In the genomic region with DNA sequence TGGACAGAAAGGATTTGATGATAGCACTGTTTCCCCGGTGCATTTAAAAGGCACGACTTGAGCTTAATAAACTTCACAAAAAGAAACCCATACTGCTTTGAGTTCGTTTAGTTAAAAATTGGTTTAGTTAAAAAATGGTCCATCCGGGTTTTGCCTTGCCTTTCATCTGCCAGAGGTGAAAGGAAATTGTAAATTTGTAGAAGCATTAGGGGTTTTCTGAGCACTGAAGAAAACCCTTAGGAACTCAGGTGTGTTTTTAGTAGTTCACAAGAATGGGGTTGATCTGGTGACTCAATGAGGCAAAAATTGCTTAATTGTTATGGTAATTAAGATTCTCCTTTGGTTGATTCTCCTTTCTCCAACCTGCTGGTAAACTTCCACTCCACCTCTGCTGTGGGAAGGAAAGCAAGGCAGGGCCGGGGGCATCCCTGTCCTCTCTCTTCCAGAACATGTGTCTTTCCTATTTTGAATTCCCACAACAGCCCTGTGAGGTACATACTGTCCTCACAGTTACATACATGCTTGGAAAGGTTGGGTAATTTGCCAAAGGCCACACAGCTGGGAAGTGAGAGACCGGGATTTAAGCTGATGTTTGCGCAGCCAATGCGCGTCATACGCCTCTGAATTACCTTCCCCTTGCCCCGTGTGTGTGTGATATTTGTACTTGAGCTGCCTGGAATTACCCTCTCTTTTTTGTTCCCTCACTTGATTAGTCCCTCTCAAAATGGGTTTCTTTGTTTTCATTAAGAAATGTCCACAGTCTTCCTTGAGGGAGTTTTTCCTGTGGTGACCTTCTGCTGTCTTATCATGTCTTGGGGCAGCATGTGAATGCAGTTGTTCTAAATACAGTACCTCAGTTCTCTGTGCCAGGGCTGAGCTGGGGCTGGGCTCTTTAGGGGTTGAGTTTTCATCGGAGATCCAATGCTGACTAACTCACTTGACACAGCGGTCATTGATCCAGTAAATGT, we compare ENCODE assay signal across 12 cellular contexts.
A peak's percentile ranks its signal among the peaks of the same experiment; 100 is the strongest.
DNase-seq lines count a peak whose midpoint lies in the region; ATAC-seq, FAIRE-seq and TF ChIP-seq lines count a peak whose summit lies in the region.
"Had no signal": no experiment of that assay in that cellular context is flagged by ENCODE, and none has a peak within 500 bp of the region (broad histone marks: within the 10 kb centered on the region; RNA-seq: fewer than 3 reads in every experiment).

No MANE protein-coding gene starts in this region.

- peak overlapping the region; percentile 80; the same call in 1 of the 2 replicates for H2BK20ac ChIP-seq in H1 (ENCODE audit: low read length)

- peaks cover 38% of the 10 kb centered on the region for H3K4me1 ChIP-seq in A549
- H3K4me1 ChIP-seq in GM23338 (ENCODE audit: insufficient read depth), result peaks cover 65% of the 10 kb centered on the region
- peaks cover 12 to 32% (median 23%) of the 10 kb centered on the region in 4 experiments; a peak in 6 of 7 replicates for H3K4me1 ChIP-seq in H1 (replicated peaks in 1 of 4; ENCODE audit: control insufficient read depth in 3 of 4, insufficient read depth in 4 of 4, low read length in 3 of 4)
- peaks cover 0 to 30% (median 15%) of the 10 kb centered on the region in 4 donors for H3K4me1 ChIP-seq in liver (ENCODE audit: control insufficient read depth in 4 of 4, insufficient read depth in 4 of 4, low read length in 3 of 4)
- peaks cover 39% of the 10 kb centered on the region for H3K4me1 ChIP-seq in vagina

- no peak overlapping the region for H3K56ac ChIP-seq in H1 (replicated peaks; ENCODE audit: insufficient read length, low read depth, low read length)

- H3K27ac ChIP-seq in A549 (peak overlapping the region; percentile 37 to 60; a peak in 3 of 6 replicates), GM23338 (ENCODE audit: low read depth) (peak overlapping the region; percentile 94), H1 (ENCODE audit: low read depth, low read length) (peak overlapping the region; percentile 30; the same call in 1 of the 2 replicates), liver (ENCODE audit: low read depth in 1 of 2, low read length in 2 of 2) (no peak overlapping the region), vagina (no peak overlapping the region)
- H3K27ac ChIP-seq: parathyroid adenoma, RWPE1 had no signal

- TF ChIP-seq CTCF in A549 (IDR thresholded peaks at IDR 0.05) (no peak), GM23338 (conservative IDR thresholded peaks at IDR 0.05; ENCODE audit: low read depth in 2 of 2) (no peak), H1 (IDR thresholded peaks at IDR 0.05; ENCODE audit: control extremely low read depth in 1 of 3, insufficient read depth in 1 of 3, low read depth in 1 of 3, low read length in 3 of 3) (no peak), liver (IDR thresholded peaks at IDR 0.05; ENCODE audit: low read depth, low read length, missing input control) (no peak), vagina (IDR thresholded peaks at IDR 0.05) (no peak)

- H3K27ac Mint-ChIP-seq in GM23338, result peak overlapping the region; percentile 95
- H3K27ac Mint-ChIP-seq: B cell had no signal

- H2BK5ac ChIP-seq in H1 (ENCODE audit: low read depth, low read length), result peak overlapping the region; percentile 15; the same call in 1 of the 2 replicates

- H2BK12ac ChIP-seq in H1 (ENCODE audit: low read depth, low read length), result peak overlapping the region; percentile 21; the same call in 1 of the 2 replicates

- H3K9me2 ChIP-seq in GM23338 (ENCODE audit: insufficient read depth), result peaks cover 3% of the 10 kb centered on the region

- CTCF ChIA-PET in A549 (lab: Yijun Ruan, JAX), result interaction anchor here (0.6 to 8.2 kb wide), 10 partner anchors 10 to 151 kb away, joined by 3 to 73 read pairs (median 6); partner anchors contain the start of gene ARHGAP26
- CTCF ChIA-PET in H1 (lab: Charles Lee; ENCODE audit: partially characterized antibody), result interaction anchor here (0.6 to 3.8 kb wide), 28 partner anchors 8 to 209 kb away, joined by 3 to 63 read pairs (median 5); partner anchors contain the start of gene ARHGAP26

- intact Hi-C loops in vagina (cut with DNase I), result no loop called here

- no peak overlapping the region for H4K8ac ChIP-seq in H1 (ENCODE audit: extremely low read depth, insufficient read depth, low read length)

- peaks cover 4% of the 10 kb centered on the region for H3K27me3 Mint-ChIP-seq in GM23338 (ENCODE audit: insufficient read depth, low read depth, poor library complexity)
- H3K27me3 Mint-ChIP-seq: B cell had no signal

- FAIRE-seq in A549 (lab: Jason Lieb, UNC), result no peak
- no peak for FAIRE-seq in H1 (lab: Jason Lieb, UNC)

- peak overlapping the region; percentile 88; the same call in 1 of the 2 replicates for H2AK5ac ChIP-seq in H1 (ENCODE audit: low read depth, low read length)

- no peak overlapping the region for H3K4me3 ChIP-seq in A549
- H3K4me3 ChIP-seq in GM23338, result peak overlapping the region; percentile 28
- peak overlapping the region in 1 of 4 experiments; percentile 30; a peak in 2 of 8 replicates for H3K4me3 ChIP-seq in H1 (ENCODE audit: extremely low read depth in 1 of 4, insufficient read depth in 2 of 4, low read depth in 3 of 4, low read length in 4 of 4)
- H3K4me3 ChIP-seq in liver (ENCODE audit: low read depth in 1 of 3, low read length in 3 of 3), result no peak overlapping the region
- no peak overlapping the region for H3K4me3 ChIP-seq in vagina

- no peaks in the 10 kb centered on the region for H3K23me2 ChIP-seq in H1 (ENCODE audit: low read depth, low read length)

- POLR2A ChIA-PET in A549 (lab: Yijun Ruan, JAX), result no interaction called here
- POLR2A ChIA-PET in H1 (lab: Charles Lee; ENCODE audit: partially characterized antibody), result interaction anchor here (0.5 to 1.3 kb wide), 4 partner anchors 14 to 28 kb away, joined by 3 to 6 read pairs (median 3); no protein-coding TSS in a partner anchor

- no peaks in the 10 kb centered on the region for H3K9me3 ChIP-seq in A549
- no peaks in the 10 kb centered on the region for H3K9me3 ChIP-seq in H1 (ENCODE audit: insufficient read depth in 2 of 2, low read depth in 1 of 2, low read length in 1 of 2)
- no peaks in the 10 kb centered on the region for H3K9me3 ChIP-seq in liver (ENCODE audit: control insufficient read depth in 4 of 4, low read length in 3 of 4)
- H3K9me3 ChIP-seq in vagina, result no peaks in the 10 kb centered on the region

- H3K4me1 Mint-ChIP-seq in GM23338, result peaks cover 67% of the 10 kb centered on the region

- H4K20me1 ChIP-seq in GM23338 (replicated peaks; ENCODE audit: insufficient read depth) (no peaks in the 10 kb centered on the region), H1 (replicated peaks in 1 of 2; ENCODE audit: control insufficient read depth in 1 of 2, insufficient read depth in 2 of 2, low read length in 2 of 2) (no peaks in the 10 kb centered on the region)

- DNase-seq in A549 (ENCODE audit: low read depth in 1 of 2, low spot score in 1 of 2) (peak in 1 of 2 experiments; percentile 74), GM23338 (ENCODE audit: low spot score) (peak; percentile 52), H1 (ENCODE audit: low read depth in 1 of 2, low spot score in 2 of 2) (no peak), NK-92 (lab: John Stamatoyannopoulos, UW; ENCODE audit: unreplicated experiment) (no peak), vagina (ENCODE audit: extremely low spot score in 2 of 2) (no peak)
- DNase-seq: activated CD8-positive, alpha-beta memory T cell treated with anti-CD3 and anti-CD28 coated beads, Interleukin-2, amount 50 U/mL, for 4 hours had no signal

- H3K9ac ChIP-seq in H1 (replicated peaks in 1 of 4; ENCODE audit: extremely low read depth in 1 of 4, low read depth in 3 of 4, low read length in 3 of 4) (no peak overlapping the region; a peak in 2 of 7 replicates), liver (ENCODE audit: low read depth in 1 of 2, low read length in 2 of 2) (peak overlapping the region in 1 of 2 donors; percentile 32)
- H3K9ac ChIP-seq: parathyroid adenoma had no signal

- H3K4ac ChIP-seq in H1 (replicated peaks; ENCODE audit: insufficient read length, low read depth, low read length), result no peak overlapping the region

- no peak overlapping the region for H3K23ac ChIP-seq in H1 (ENCODE audit: insufficient read length)

- no peak overlapping the region for H4K5ac ChIP-seq in H1 (ENCODE audit: insufficient read length, low read depth, low read length)

- TF ChIP-seq EP300 in A549 (IDR thresholded peaks at IDR 0.05), result no peak
- TF ChIP-seq EP300 in H1 (IDR thresholded peaks at IDR 0.05; ENCODE audit: borderline replicate concordance in 1 of 2, low read depth in 2 of 2, low read length in 2 of 2), result no peak

- H3K27me3 ChIP-seq in GM23338 (ENCODE audit: insufficient read depth), result no peaks in the 10 kb centered on the region
- H3K27me3 ChIP-seq in H1 (replicated peaks in 1 of 4; ENCODE audit: control insufficient read depth in 3 of 4, extremely low read depth in 1 of 4, insufficient read depth in 3 of 4, low read length in 3 of 4), result no peaks in the 10 kb centered on the region
- H3K27me3 ChIP-seq in liver (ENCODE audit: control insufficient read depth in 4 of 4, insufficient read depth in 4 of 4, low read length in 3 of 4), result no peaks in the 10 kb centered on the region
- no peaks in the 10 kb centered on the region for H3K27me3 ChIP-seq in vagina

- no peak overlapping the region for H2BK15ac ChIP-seq in H1 (ENCODE audit: low read length)

- peaks cover 19% of the 10 kb centered on the region for H3F3A ChIP-seq in GM23338 (replicated peaks; ENCODE audit: low read depth)

- no peak overlapping the region for H2AFZ ChIP-seq in GM23338
- no peak overlapping the region for H2AFZ ChIP-seq in H1 (ENCODE audit: low read length)
- H2AFZ ChIP-seq: parathyroid adenoma had no signal

- peak overlapping the region; percentile 35; the same call in 1 of the 3 replicates for H3K4me2 ChIP-seq in A549
- peak overlapping the region; percentile 68 for H3K4me2 ChIP-seq in GM23338
- peak overlapping the region; percentile 54 to 73 for H3K4me2 ChIP-seq in H1 (ENCODE audit: insufficient read depth in 1 of 2, low read depth in 2 of 2, low read length in 2 of 2)

- ATAC-seq in A549, result peak in 1 of 2 experiments; percentile 38; a peak in 3 of 6 replicates
- peak; percentile 11; the same call in 2 of the 3 replicates for ATAC-seq in GM23338
- no peak for ATAC-seq in HG03460 (IDR thresholded peaks at IDR 0.05; ENCODE audit: unreplicated experiment)
- no peak for ATAC-seq in GM18520 (IDR thresholded peaks at IDR 0.05; ENCODE audit: unreplicated experiment)

- peak overlapping the region; percentile 87 for H4K91ac ChIP-seq in H1 (replicated peaks; ENCODE audit: insufficient read length, low read length)

- H3K9me3 Mint-ChIP-seq in GM23338, result no peaks in the 10 kb centered on the region

- H3K79me2 ChIP-seq in GM23338 (replicated peaks; ENCODE audit: insufficient read depth) (peaks cover 47% of the 10 kb centered on the region), H1 (ENCODE audit: control insufficient read depth in 1 of 2, insufficient read depth in 2 of 2, low read length in 2 of 2) (peaks cover 3 to 50% of the 10 kb centered on the region in 2 experiments; a peak in 3 of 4 replicates)

- peak overlapping the region; percentile 12 for H3K18ac ChIP-seq in H1 (ENCODE audit: extremely low read depth, low read length)

- WGBS in A549 (ENCODE audit: missing lambda C conversion rate), result 61% methylated on average over 13 of the region's 13 CpGs
- 66% methylated on average over 13 of the region's 13 CpGs; no CpG with 5 or more reads in 1 of the 2 experiments for WGBS in H1 (ENCODE audit: extremely low coverage in 1 of 2, insufficient coverage in 1 of 2, insufficient read length in 1 of 2, insufficient replicate concordance in 2 of 2, low coverage in 1 of 2, low lambda C conversion rate in 2 of 2, missing lambda C conversion rate in 1 of 2), 2 experiments
- WGBS in liver, result 78% methylated on average over 13 of the region's 13 CpGs

- H3K79me1 ChIP-seq in H1 (ENCODE audit: low read depth, low read length), result peaks cover 9% of the 10 kb centered on the region

- no peak overlapping the region for H3K14ac ChIP-seq in H1 (ENCODE audit: insufficient read length)

- H3K36me3 ChIP-seq in GM23338 (ENCODE audit: insufficient read depth) (no peaks in the 10 kb centered on the region), H1 (ENCODE audit: control insufficient read depth in 2 of 4, insufficient read depth in 4 of 4, low read length in 3 of 4) (no peaks in the 10 kb centered on the region), liver (ENCODE audit: control insufficient read depth in 4 of 4, insufficient read depth in 3 of 4, low read depth in 1 of 4, low read length in 3 of 4) (no peaks in the 10 kb centered on the region), vagina (no peaks in the 10 kb centered on the region)

- peak overlapping the region; percentile 49 for H3K4me3 Mint-ChIP-seq in GM23338
- H3K4me3 Mint-ChIP-seq: B cell had no signal

- TF ChIP-seq POLR2A in A549 (IDR thresholded peaks at IDR 0.05; ENCODE audit: low read length), result no peak
- no peak for TF ChIP-seq POLR2A in H1 (IDR thresholded peaks at IDR 0.05; ENCODE audit: control extremely low read depth in 1 of 2, low read depth in 2 of 2, low read length in 2 of 2)
- no peak for TF ChIP-seq POLR2A in vagina (IDR thresholded peaks at IDR 0.05)

- TF ChIP-seq RAD21 in A549 (conservative IDR thresholded peaks at IDR 0.05 in 1 of 2, IDR thresholded peaks at IDR 0.05 in 1 of 2) (no peak), H1 (IDR thresholded peaks at IDR 0.05 in 1 of 2, conservative IDR thresholded peaks at IDR 0.05 in 1 of 2; ENCODE audit: low read depth in 2 of 2, low read length in 2 of 2) (no peak), liver (IDR thresholded peaks at IDR 0.05) (no peak)

- no peaks in the 10 kb centered on the region for H3K36me3 Mint-ChIP-seq in GM23338 (ENCODE audit: low read depth)

- peak overlapping the region; percentile 44 for H2BK120ac ChIP-seq in H1 (replicated peaks; ENCODE audit: low read depth, low read length)

Comparison
In these comparisons a context has a peak if more than half of its experiments do, and no peak if none do; other contexts are left out.
1. H3K27ac ChIP-seq: peak in A549 (2 of 2), GM23338 (single experiment) and H1 (single experiment); none in liver (0 of 2) and vagina (single experiment).
2. Peak in every context shown above with its lines, with median percentiles within 50 percentile points of each other: H3K4me2 ChIP-seq.